In genomic region chr16:4271176-4272113, GRCh38 we compare ENCODE assay signal across 1 cellular context.
TF ChIP-seq lines count a peak whose summit lies in the region.

No MANE protein-coding gene starts in this region.

TF ChIP-seq in A549, 52 proteins besides CTCF, POLR2A, EP300 and RAD21 (continued from another document):
- TF ChIP-seq ELK1 (IDR thresholded peaks at IDR 0.05; ENCODE audit: low read depth, low read length) (no peak), HOXB13 (CRISPR knock-in tag; IDR thresholded peaks at IDR 0.05; ENCODE audit: low read depth) (peak; percentile 71), ZSCAN20 (CRISPR knock-in tag; IDR thresholded peaks at IDR 0.05) (no peak), FOSL2 (IDR thresholded peaks at IDR 0.05) (no peak), FOSL2 (CRISPR knock-in tag; IDR thresholded peaks at IDR 0.05) (no peak; the same call in 1 of the 2 replicates), NFE2L2 (conservative IDR thresholded peaks at IDR 0.05; ENCODE audit: low read length) (peak; percentile 11; the same call in 1 of the 2 replicates), HEYL (CRISPR knock-in tag; IDR thresholded peaks at IDR 0.05) (no peak), RFX5 (IDR thresholded peaks at IDR 0.05) (no peak), MAZ (IDR thresholded peaks at IDR 0.05; ENCODE audit: borderline replicate concordance, low read depth, low read length) (no peak), ZNF302 (CRISPR knock-in tag; IDR thresholded peaks at IDR 0.05) (no peak), BCL3 (IDR thresholded peaks at IDR 0.05) (peak; percentile 69; the same call in 2 of the 3 replicates), EHF (CRISPR knock-in tag; IDR thresholded peaks at IDR 0.05) (no peak), RNF2 (IDR thresholded peaks at IDR 0.05; ENCODE audit: borderline replicate concordance, low read depth) (no peak), HOXB5 (CRISPR knock-in tag; IDR thresholded peaks at IDR 0.05) (peak; percentile 72), ZC3H11A (IDR thresholded peaks at IDR 0.05) (no peak), HDAC2 (IDR thresholded peaks at IDR 0.05) (no peak), FOSB (CRISPR knock-in tag; IDR thresholded peaks at IDR 0.05) (0 out of 2 replicates have a peak, but pooled peaks have one; percentile 46), PHF8 (IDR thresholded peaks at IDR 0.05; ENCODE audit: borderline replicate concordance, low read depth) (no peak; the same call in 1 of the 2 replicates), MYC (IDR thresholded peaks at IDR 0.05; ENCODE audit: borderline replicate concordance, low read length) (peak; percentile 99), JUN (IDR thresholded peaks at IDR 0.05) (peak in 1 of 2 experiments; percentile 77; a peak in 3 of 5 replicates), TFCP2L1 (CRISPR knock-in tag; IDR thresholded peaks at IDR 0.05) (no peak), NPAS2 (CRISPR knock-in tag; IDR thresholded peaks at IDR 0.05; ENCODE audit: borderline replicate concordance) (peak; percentile 53; the same call in 1 of the 2 replicates), MAX (IDR thresholded peaks at IDR 0.05) (peak; percentile 99), ATOH8 (CRISPR knock-in tag; IDR thresholded peaks at IDR 0.05; ENCODE audit: low read depth) (peak; percentile 60; the same call in 1 of the 2 replicates), POLR2AphosphoS2 (conservative IDR thresholded peaks at IDR 0.05; ENCODE audit: low read length) (no peak), ZFP36 (IDR thresholded peaks at IDR 0.05; ENCODE audit: borderline replicate concordance, partially characterized antibody) (no peak), BHLHE40 (IDR thresholded peaks at IDR 0.05; ENCODE audit: low read depth, low read length) (no peak), SMC3 (IDR thresholded peaks at IDR 0.05) (no peak), USF2 (IDR thresholded peaks at IDR 0.05) (peak; percentile 69), RCOR1 (IDR thresholded peaks at IDR 0.05; ENCODE audit: low read depth, low read length) (no peak), CHD4 (IDR thresholded peaks at IDR 0.05; ENCODE audit: borderline replicate concordance) (no peak), KDM1A (IDR thresholded peaks at IDR 0.05; ENCODE audit: low read depth) (no peak), RARB (CRISPR knock-in tag; IDR thresholded peaks at IDR 0.05) (no peak), HES2 (IDR thresholded peaks at IDR 0.05) (no peak), HMGXB4 (CRISPR knock-in tag; IDR thresholded peaks at IDR 0.05; ENCODE audit: borderline replicate concordance) (no peak), E2F6 (IDR thresholded peaks at IDR 0.05; ENCODE audit: borderline replicate concordance, low read depth) (peak; percentile 90), FOXS1 (CRISPR knock-in tag; IDR thresholded peaks at IDR 0.05) (no peak), CBX2 (IDR thresholded peaks at IDR 0.05; ENCODE audit: borderline replicate concordance, low read depth) (no peak), HOXA7 (CRISPR knock-in tag; IDR thresholded peaks at IDR 0.05) (0 out of 2 replicates have a peak, but pooled peaks have one; percentile 33), REST (IDR thresholded peaks at IDR 0.05) (no peak), ESRRA (IDR thresholded peaks at IDR 0.05; ENCODE audit: borderline replicate concordance, low read length) (no peak), GATA3 (IDR thresholded peaks at IDR 0.05; ENCODE audit: borderline replicate concordance) (peak; percentile 23; the same call in 1 of the 2 replicates), CHD2 (IDR thresholded peaks at IDR 0.05; ENCODE audit: low read length, partially characterized antibody) (peak; percentile 31), JUNB (IDR thresholded peaks at IDR 0.05) (no peak), PBX3 (IDR thresholded peaks at IDR 0.05) (peak; percentile 17; the same call in 1 of the 2 replicates), NR3C1 (IDR thresholded peaks at IDR 0.05) (no peak), SREBF2 (IDR thresholded peaks at IDR 0.05) (no peak), MAFK (IDR thresholded peaks at IDR 0.05; ENCODE audit: partially characterized antibody) (peak; percentile 48), EHMT2 (IDR thresholded peaks at IDR 0.05; ENCODE audit: low read depth) (no peak), TP53 (CRISPR knock-in tag; IDR thresholded peaks at IDR 0.05) (no peak), KDM5A (IDR thresholded peaks at IDR 0.05) (no peak), CEBPB (IDR thresholded peaks at IDR 0.05) (no peak)
